9 cellular contexts compared by ENCODE assay signal in the genomic region with DNA sequence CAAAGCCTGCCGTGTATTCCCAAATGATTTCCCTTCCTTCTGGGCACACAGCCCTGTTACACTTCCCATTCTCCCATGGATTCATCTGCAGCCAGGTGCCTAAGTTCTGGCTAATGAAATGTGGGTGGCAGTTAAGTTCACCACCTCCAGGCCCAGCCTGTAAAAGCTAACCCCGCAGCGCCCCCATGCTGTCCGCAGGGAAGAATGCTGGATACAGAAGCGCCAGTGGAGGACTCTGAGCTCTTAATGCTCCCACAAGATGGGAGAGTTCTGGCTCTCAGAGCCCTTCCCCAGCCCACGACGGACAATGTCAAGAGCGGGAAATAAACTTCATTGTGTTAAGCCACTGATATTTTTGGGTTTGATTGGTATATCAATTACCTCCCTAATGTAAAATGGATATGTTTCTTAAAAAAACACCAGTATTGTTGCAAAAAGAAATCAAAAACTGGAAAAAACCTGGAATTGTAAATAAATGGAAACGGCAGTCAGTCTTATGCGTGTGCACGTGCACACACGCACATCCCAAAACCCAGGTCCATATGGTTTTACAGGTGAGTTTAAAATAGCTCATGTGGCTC. TPM values are rescaled to one million over a fixed set of nuclear protein-coding genes. Genes with fewer than 3 reads are reported as not detected.
DNase-seq lines count a peak whose midpoint lies in the region; ATAC-seq, FAIRE-seq and TF ChIP-seq lines count a peak whose summit lies in the region.
"Had no signal": no experiment of that assay in that cellular context is flagged by ENCODE, and none has a peak within 500 bp of the region (broad histone marks: within the 10 kb centered on the region; RNA-seq: fewer than 3 reads in every experiment).

No MANE protein-coding gene starts in this region.

- no peak overlapping the region for H3K4me3 Mint-ChIP-seq in activated CD8-positive, alpha-beta memory T cell treated with anti-CD3 and anti-CD28 coated beads, Interleukin-2, amount 10 ng/mL, durations not matched to agents 7 days and 5 days
- no peak overlapping the region for H3K4me3 Mint-ChIP-seq in astrocyte (ENCODE audit: unreplicated experiment)

- H3K9me1 ChIP-seq in keratinocyte (ENCODE audit: control insufficient read depth, extremely low read depth, insufficient read depth, low read length) = no peaks in the 10 kb centered on the region

- no peaks in the 10 kb centered on the region for H3K9me3 Mint-ChIP-seq in activated CD8-positive, alpha-beta memory T cell treated with anti-CD3 and anti-CD28 coated beads, Interleukin-2, amount 10 ng/mL, durations not matched to agents 7 days and 5 days (ENCODE audit: low read depth)
- no peaks in the 10 kb centered on the region for H3K9me3 Mint-ChIP-seq in astrocyte (ENCODE audit: unreplicated experiment)

- no peak overlapping the region for H3K4me3 ChIP-seq in HEK293 (ENCODE audit: low read depth, low read length)
- H3K4me3 ChIP-seq in astrocyte (ENCODE audit: insufficient read depth, low read depth, low read length) = no peak overlapping the region
- H3K4me3 ChIP-seq in keratinocyte (ENCODE audit: control insufficient read depth in 2 of 3, extremely low read depth in 1 of 3, insufficient read depth in 2 of 3, low read depth in 1 of 3, low read length in 3 of 3) = no peak overlapping the region
- H3K4me3 ChIP-seq in uterus = no peak overlapping the region

- no peak overlapping the region for H2AFZ ChIP-seq in astrocyte (ENCODE audit: low read depth, low read length)
- no peak overlapping the region for H2AFZ ChIP-seq in keratinocyte (ENCODE audit: control insufficient read depth, low read length)

- H3K36me3 ChIP-seq in HEK293 (ENCODE audit: control insufficient read depth in 2 of 2, insufficient read depth in 1 of 2, low read length in 2 of 2) = no peaks in the 10 kb centered on the region
- H3K36me3 ChIP-seq in astrocyte (ENCODE audit: insufficient read depth, low read length) = no peaks in the 10 kb centered on the region
- no peaks in the 10 kb centered on the region for H3K36me3 ChIP-seq in keratinocyte (ENCODE audit: control insufficient read depth in 2 of 2, extremely low read depth in 1 of 2, insufficient read depth in 2 of 2, low read length in 2 of 2)
- no peaks in the 10 kb centered on the region for H3K36me3 ChIP-seq in uterus

- no peaks in the 10 kb centered on the region for H3K4me1 ChIP-seq in HEK293 (ENCODE audit: control insufficient read depth, insufficient read depth, low read length)
- H3K4me1 ChIP-seq in astrocyte (ENCODE audit: insufficient read depth, low read length) = no peaks in the 10 kb centered on the region
- no peaks in the 10 kb centered on the region for H3K4me1 ChIP-seq in keratinocyte (ENCODE audit: control insufficient read depth, extremely low read depth, insufficient read depth, low read length)
- H3K4me1 ChIP-seq in uterus = no peaks in the 10 kb centered on the region

- H3K27ac ChIP-seq in HEK293 (ENCODE audit: extremely low read depth, low read depth, low read length) (no peak overlapping the region), astrocyte (ENCODE audit: low read depth, low read length) (no peak overlapping the region), keratinocyte (ENCODE audit: control insufficient read depth, insufficient read depth, low read length) (no peak overlapping the region), uterus (no peak overlapping the region)

- CTCF ChIA-PET in activated CD8-positive, alpha-beta memory T cell treated with anti-CD3 and anti-CD28 coated beads, Interleukin-2, amount 10 ng/mL, durations not matched to agents 7 days and 5 days (lab: Charles Lee) = interaction anchor here (0.8 to 2.5 kb wide), 13 partner anchors 9 to 149 kb away, joined by 3 to 9 read pairs (median 4); no protein-coding TSS in a partner anchor
- CTCF ChIA-PET in HEK293 (lab: Yijun Ruan, JAX) = interaction anchor here (0.6 to 3.5 kb wide), 25 partner anchors 8 to 1866 kb away, joined by 3 to 30 read pairs (median 4); a partner anchor contains a TSS

- no peak overlapping the region for H3K9ac ChIP-seq in astrocyte (ENCODE audit: low read length)
- H3K9ac ChIP-seq in keratinocyte (ENCODE audit: control insufficient read depth, extremely low read depth, insufficient read depth, low read length) = no peak overlapping the region

- peak; percentile 59 for DNase-seq in activated CD8-positive, alpha-beta memory T cell treated with anti-CD3 and anti-CD28 coated beads, Interleukin-2, amount 10 ng/mL, durations not matched to agents 7 days and 5 days
- DNase-seq in activated CD8-positive, alpha-beta memory T cell treated with anti-CD3 and anti-CD28 coated beads, Interleukin-2, amount 50 U/mL, for 4 hours = no peak
- peak; percentile 33 for DNase-seq in NCI-H460 (ENCODE audit: extremely low read depth, low read depth)
- DNase-seq in astrocyte (ENCODE audit: low read depth) = peak; percentile 6
- no peak for DNase-seq in keratinocyte (ENCODE audit: low read depth, low spot score)
- DNase-seq in uterus = peak in 1 of 2 donors; percentile 40
- DNase-seq in NCI-H2171 (lab: John Stamatoyannopoulos, UW) = no peak

- H3K79me2 ChIP-seq in astrocyte (ENCODE audit: insufficient read depth, low read length) (no peaks in the 10 kb centered on the region), keratinocyte (ENCODE audit: control insufficient read depth, insufficient read depth, low read length) (no peaks in the 10 kb centered on the region)

- H3K4me2 ChIP-seq in astrocyte (ENCODE audit: low read length) (no peak overlapping the region), keratinocyte (ENCODE audit: control insufficient read depth, extremely low read depth, insufficient read depth, low read depth, low read length) (no peak overlapping the region)

- intact Hi-C loops in uterus (cut with DNase I; ENCODE audit: low total_unique reads) = loop anchor here (10.0 kb wide), 1 partner anchor 96 kb away; no protein-coding TSS in a partner anchor

- no peak for FAIRE-seq in astrocyte (lab: Jason Lieb, UNC)
- no peak for FAIRE-seq in keratinocyte (lab: Jason Lieb, UNC)
- FAIRE-seq: G401.6 had no signal

- H3K9me3 ChIP-seq in HEK293 (ENCODE audit: control insufficient read depth, insufficient read depth, low read depth, low read length) (no peaks in the 10 kb centered on the region), astrocyte (ENCODE audit: insufficient read depth, low read depth, low read length) (no peaks in the 10 kb centered on the region), keratinocyte (ENCODE audit: control insufficient read depth, low read depth, low read length) (no peaks in the 10 kb centered on the region), uterus (peaks cover 0 to 6% of the 10 kb centered on the region in 2 donors)

- H4K20me1 ChIP-seq in astrocyte (ENCODE audit: insufficient read depth, low read length) (no peaks in the 10 kb centered on the region), keratinocyte (ENCODE audit: control insufficient read depth, extremely low read depth, insufficient read depth, low read length) (no peaks in the 10 kb centered on the region)

- no peaks in the 10 kb centered on the region for H3K4me1 Mint-ChIP-seq in activated CD8-positive, alpha-beta memory T cell treated with anti-CD3 and anti-CD28 coated beads, Interleukin-2, amount 10 ng/mL, durations not matched to agents 7 days and 5 days
- no peaks in the 10 kb centered on the region for H3K4me1 Mint-ChIP-seq in astrocyte (ENCODE audit: low read depth, unreplicated experiment)

- H3K27ac Mint-ChIP-seq in activated CD8-positive, alpha-beta memory T cell treated with anti-CD3 and anti-CD28 coated beads, Interleukin-2, amount 10 ng/mL, durations not matched to agents 7 days and 5 days = no peak overlapping the region
- no peak overlapping the region for H3K27ac Mint-ChIP-seq in astrocyte (ENCODE audit: unreplicated experiment)

- H3K27me3 ChIP-seq in astrocyte (ENCODE audit: insufficient read depth, low read length) (no peaks in the 10 kb centered on the region), keratinocyte (ENCODE audit: control insufficient read depth, extremely low read depth, insufficient read depth, low read length) (no peaks in the 10 kb centered on the region), uterus (no peaks in the 10 kb centered on the region)

- H3K27me3 Mint-ChIP-seq in activated CD8-positive, alpha-beta memory T cell treated with anti-CD3 and anti-CD28 coated beads, Interleukin-2, amount 10 ng/mL, durations not matched to agents 7 days and 5 days = peaks cover 27% of the 10 kb centered on the region
- H3K27me3 Mint-ChIP-seq in astrocyte (ENCODE audit: low read depth, unreplicated experiment) = peaks cover 17% of the 10 kb centered on the region

- dilution Hi-C loops in keratinocyte (cut with MboI; ENCODE audit: extremely low pct_ligation_motif_present, low sequenced_read_pairs) = no loop called here

- POLR2A ChIA-PET in HEK293 (lab: Yijun Ruan, JAX) = no interaction called here

- H3K36me3 Mint-ChIP-seq in activated CD8-positive, alpha-beta memory T cell treated with anti-CD3 and anti-CD28 coated beads, Interleukin-2, amount 10 ng/mL, durations not matched to agents 7 days and 5 days = no peaks in the 10 kb centered on the region
- no peaks in the 10 kb centered on the region for H3K36me3 Mint-ChIP-seq in astrocyte (ENCODE audit: low read depth, unreplicated experiment)

- TF ChIP-seq POLR2A in uterus (IDR thresholded peaks at IDR 0.05) = no peak

- ATAC-seq in activated CD8-positive, alpha-beta memory T cell treated with anti-CD3 and anti-CD28 coated beads, Interleukin-2, amount 10 ng/mL, durations not matched to agents 7 days and 5 days = no peak

- TF ChIP-seq CTCF in HEK293 (tag by site-specific recombination; IDR thresholded peaks at IDR 0.05) (no peak), astrocyte (IDR thresholded peaks at IDR 0.05; ENCODE audit: insufficient read depth, low read depth, low read length) (peak; percentile 35), keratinocyte (optimal IDR thresholded peaks at IDR 0.05 in 1 of 3, IDR thresholded peaks at IDR 0.05 in 1 of 3, conservative IDR thresholded peaks at IDR 0.05 in 1 of 3; ENCODE audit: extremely low read depth in 1 of 3, insufficient read depth in 2 of 3, low read length in 3 of 3) (peak; percentile 61 to 77 (median 76)), uterus (IDR thresholded peaks at IDR 0.05) (peak; percentile 25 to 39 (median 34))

RNA-seq across cellular contexts. Expression of a gene that starts 37.7 kb away (rescaled TPM):
- total RNA-seq in activated CD8-positive, alpha-beta memory T cell treated with anti-CD3 and anti-CD28 coated beads, Interleukin-2, amount 10 ng/mL, durations not matched to agents 7 days and 5 days = not detected
- 0.17 TPM in 1 of 2 replicates, not detected in the other for total RNA-seq in NCI-H460 (2014; rRNA removed; shearing (Covaris generic))
- polyA plus RNA-seq in NCI-H460 (2014; cell fraction: nucleus; rRNA removed) = not detected in 2 replicates
- total RNA-seq in astrocyte = 2.0 and 2.6 TPM in 2 replicates
- polyA plus RNA-seq in keratinocyte = not detected in 3 replicates
- polyA plus RNA-seq in keratinocyte (2011; ENCODE audit: low read depth) = 0.17 TPM
- not detected in 2 replicates for polyA plus RNA-seq in keratinocyte (2011; cell fraction: cytosol; rRNA removed)
- 0.07 TPM in 1 of 2 replicates, not detected in the other for polyA plus RNA-seq in keratinocyte (2011; cell fraction: nucleus; rRNA removed)
- polyA plus RNA-seq in keratinocyte (2012; ENCODE audit: low replicate concordance) = not detected in 2 replicates
- polyA minus RNA-seq in keratinocyte = not detected in 3 replicates
- not detected for polyA minus RNA-seq in keratinocyte (2011; cell fraction: cytosol; rRNA and poly(A)+ RNA removed)
- not detected in 2 replicates for polyA minus RNA-seq in keratinocyte (2011; cell fraction: nucleus; rRNA and poly(A)+ RNA removed)
- total RNA-seq in uterus = 10 to 100 TPM in 3 of 4 donors, 1 to 10 TPM in 1; 10.0 to 66.8 (median 19.2) TPM

Comparison
In these comparisons a context has a peak if more than half of its experiments do, and no peak if none do; other contexts are left out.
1. DNase-seq: peak in activated CD8-positive, alpha-beta memory T cell treated with anti-CD3 and anti-CD28 coated beads, Interleukin-2, amount 10 ng/mL, durations not matched to agents 7 days and 5 days (single experiment), NCI-H460 (single experiment) and astrocyte (single experiment); none in activated CD8-positive, alpha-beta memory T cell treated with anti-CD3 and anti-CD28 coated beads, Interleukin-2, amount 50 U/mL, for 4 hours (single experiment), keratinocyte (single experiment) and NCI-H2171 (single experiment).